In genomic region chrX:49627030-49627777, GRCh38 we compare ENCODE assay signal across 9 cellular contexts. TPM values are rescaled to one million over a fixed set of nuclear protein-coding genes. Genes with fewer than 3 reads are reported as not detected.
DNase-seq lines count a peak whose midpoint lies in the region; ATAC-seq and TF ChIP-seq lines count a peak whose summit lies in the region.
"Had no signal": no experiment of that assay in that cellular context is flagged by ENCODE, and none has a peak within 500 bp of the region (broad histone marks: within the 10 kb centered on the region; RNA-seq: fewer than 3 reads in every experiment).

No MANE protein-coding gene starts in this region.

- H3K4me3 ChIP-seq in AG10803 (ENCODE audit: low read length) (no peak overlapping the region), GM23338 (no peak overlapping the region), suprapubic skin (no peak overlapping the region), stomach (no peak overlapping the region)

- H3K9me3 Mint-ChIP-seq in GM23338, result peaks cover 42% of the 10 kb centered on the region
- peaks cover 0 to 3% (median 1%) of the 10 kb centered on the region in 6 donors for H3K9me3 Mint-ChIP-seq in immature natural killer cell
- H3K9me3 Mint-ChIP-seq in progenitor cell of endocrine pancreas (ENCODE audit: low read depth), result peaks cover 19% of the 10 kb centered on the region

- H3K9me2 ChIP-seq in GM23338 (ENCODE audit: insufficient read depth), result no peaks in the 10 kb centered on the region

- no peak for TF ChIP-seq EP300 in suprapubic skin (IDR thresholded peaks at IDR 0.05)
- no peak for TF ChIP-seq EP300 in stomach (IDR thresholded peaks at IDR 0.05)

- H3K27me3 ChIP-seq in GM23338 (ENCODE audit: insufficient read depth) (no peaks in the 10 kb centered on the region), suprapubic skin (no peaks in the 10 kb centered on the region), stomach (no peaks in the 10 kb centered on the region)

- TF ChIP-seq POLR2A in suprapubic skin (IDR thresholded peaks at IDR 0.05) (no peak), stomach (IDR thresholded peaks at IDR 0.05) (no peak)

- H3K36me3 ChIP-seq in GM23338 (ENCODE audit: insufficient read depth), result no peaks in the 10 kb centered on the region
- no peaks in the 10 kb centered on the region for H3K36me3 ChIP-seq in suprapubic skin
- H3K36me3 ChIP-seq in stomach, result no peaks in the 10 kb centered on the region

- no peak overlapping the region for H3K4me2 ChIP-seq in GM23338

- H3K4me3 Mint-ChIP-seq in GM23338 (no peak overlapping the region), immature natural killer cell (peak overlapping the region; percentile 37 to 74 (median 58)), progenitor cell of endocrine pancreas (ENCODE audit: low read depth) (no peak overlapping the region)

- no peak overlapping the region for H2AFZ ChIP-seq in GM23338

- H3K4me1 Mint-ChIP-seq in GM23338 (no peaks in the 10 kb centered on the region), immature natural killer cell (no peaks in the 10 kb centered on the region), progenitor cell of endocrine pancreas (ENCODE audit: low read depth) (no peaks in the 10 kb centered on the region)

- H3K27ac Mint-ChIP-seq in GM23338 (no peak overlapping the region), immature natural killer cell (no peak overlapping the region), progenitor cell of endocrine pancreas (no peak overlapping the region)

- intact Hi-C loops in stomach (cut with DNase I; ENCODE audit: low total_unique reads), result no loop called here

- no peaks in the 10 kb centered on the region for H4K20me1 ChIP-seq in GM23338 (replicated peaks; ENCODE audit: insufficient read depth)

- H3K27ac ChIP-seq in GM23338 (ENCODE audit: low read depth), result no peak overlapping the region
- no peak overlapping the region for H3K27ac ChIP-seq in suprapubic skin
- no peak overlapping the region for H3K27ac ChIP-seq in stomach

- H3K36me3 Mint-ChIP-seq in GM23338 (ENCODE audit: low read depth) (peaks cover 10% of the 10 kb centered on the region; the same call in 2 of the 3 replicates), immature natural killer cell (no peaks in the 10 kb centered on the region), progenitor cell of endocrine pancreas (ENCODE audit: insufficient read depth) (peaks cover 2% of the 10 kb centered on the region)

- 68% methylated on average over 36 of the region's 36 CpGs for whole genome bisulfite sequencing in suprapubic skin
- WGBS in stomach, 5 donors, result 30 to 80% (median 69%) methylated on average over 20 to 36 of the region's 36 CpGs

- H3F3A ChIP-seq in GM23338 (replicated peaks; ENCODE audit: low read depth), result no peaks in the 10 kb centered on the region

- H3K4me1 ChIP-seq in GM23338 (ENCODE audit: insufficient read depth) (no peaks in the 10 kb centered on the region), suprapubic skin (no peaks in the 10 kb centered on the region), stomach (no peaks in the 10 kb centered on the region)

- peak; percentile 48 for ATAC-seq in GM23338

- H3K9me3 ChIP-seq in suprapubic skin (no peaks in the 10 kb centered on the region), stomach (peaks cover 0 to 28% (median 13%) of the 10 kb centered on the region in 4 donors)

- H3K79me2 ChIP-seq in GM23338 (replicated peaks; ENCODE audit: insufficient read depth), result no peaks in the 10 kb centered on the region

- H3K27me3 Mint-ChIP-seq in GM23338 (ENCODE audit: insufficient read depth, low read depth, poor library complexity), result no peaks in the 10 kb centered on the region
- peaks cover 0 to 12% (median 4%) of the 10 kb centered on the region in 3 donors for H3K27me3 Mint-ChIP-seq in immature natural killer cell (ENCODE audit: low read depth in 3 of 3)
- no peaks in the 10 kb centered on the region for H3K27me3 Mint-ChIP-seq in progenitor cell of endocrine pancreas

- DNase-seq in AG10803 (ENCODE audit: low read depth), result peak; percentile 0
- peak; percentile 55 for DNase-seq in GM23338 (ENCODE audit: low spot score)
- DNase-seq in activated CD4-positive, alpha-beta T cell treated with anti-CD3 and anti-CD28 coated beads for 48 hours, result peak; percentile 45
- peak in 2 of 3 donors; percentile 6 to 11 for DNase-seq in immature natural killer cell
- no peak for DNase-seq in cortex of kidney (lab: John Stamatoyannopoulos, UW)
- no peak for DNase-seq in suprapubic skin (ENCODE audit: low spot score in 2 of 2)
- DNase-seq in progenitor cell of endocrine pancreas (ENCODE audit: low spot score, unreplicated experiment), result no peak
- DNase-seq in stomach, result no peak

- TF ChIP-seq CTCF in AG10803 (conservative IDR thresholded peaks at IDR 0.05; ENCODE audit: low read length) (no peak), GM23338 (conservative IDR thresholded peaks at IDR 0.05; ENCODE audit: low read depth in 2 of 2) (peak; percentile 41 to 51), suprapubic skin (IDR thresholded peaks at IDR 0.05) (no peak), progenitor cell of endocrine pancreas (IDR thresholded peaks at IDR 0.05; ENCODE audit: unreplicated experiment) (no peak), stomach (IDR thresholded peaks at IDR 0.05) (peak in 1 of 7 experiments; percentile 8)

TF ChIP-seq in GM23338, 12 proteins besides CTCF, POLR2A, EP300 and RAD21 (continues in another document):
- TF ChIP-seq EZH2phosphoT487 (IDR thresholded peaks at IDR 0.05; ENCODE audit: unreplicated experiment), result no peak
- no peak for TF ChIP-seq CREB1 (CRISPR knock-in tag; IDR thresholded peaks at IDR 0.05; ENCODE audit: low read depth)
- TF ChIP-seq REST (IDR thresholded peaks at IDR 0.05; ENCODE audit: unreplicated experiment), result no peak
- TF ChIP-seq ZNF331 (CRISPR knock-in tag; IDR thresholded peaks at IDR 0.05; ENCODE audit: low read depth), result no peak
- TF ChIP-seq NANOG (IDR thresholded peaks at IDR 0.05; ENCODE audit: borderline replicate concordance), result no peak
- no peak for TF ChIP-seq EZH2 (IDR thresholded peaks at IDR 0.05; ENCODE audit: low read depth, unreplicated experiment)

RNA-seq across cellular contexts. Expression of gene GAGE1, which starts 28.4 kb away (rescaled TPM):
- not detected in 2 replicates for total RNA-seq in GM23338 (2014; rRNA removed; shearing (Covaris generic))
- 0.68 TPM in 1 of 2 replicates, not detected in the other for polyA plus RNA-seq in GM23338 (2016; fragmentation: Nextera tagmentation; extraction: Ambion mirVana)
- not detected for polyA plus RNA-seq in immature natural killer cell
- total RNA-seq in suprapubic skin, result not detected
- total RNA-seq in progenitor cell of endocrine pancreas, result not detected in 2 replicates
- total RNA-seq in stomach, result not detected
- not detected for polyA plus RNA-seq in stomach
- total RNA-seq: T-helper 1 cell treated with Interleukin-12 subunit alpha and Interleukin-12 subunit beta and Interleukin-4 antibody, amounts not matched to agents 30 ng/mL and 1 ng/mL, for 36 hours had no signal

RNA-seq across cellular contexts. Expression of gene GAGE2A, which starts 37.9 kb away (rescaled TPM):
- total RNA-seq in GM23338 (2014; rRNA removed; shearing (Covaris generic)), result not detected in 2 replicates
- polyA plus RNA-seq in GM23338 (2016; fragmentation: Nextera tagmentation; extraction: Ambion mirVana), result 0.63 TPM in 1 of 2 replicates, not detected in the other
- polyA plus RNA-seq in immature natural killer cell, result not detected
- total RNA-seq in suprapubic skin, result not detected
- not detected in 2 replicates for total RNA-seq in progenitor cell of endocrine pancreas
- not detected for total RNA-seq in stomach
- not detected for polyA plus RNA-seq in stomach
- total RNA-seq: T-helper 1 cell treated with Interleukin-12 subunit alpha and Interleukin-12 subunit beta and Interleukin-4 antibody, amounts not matched to agents 30 ng/mL and 1 ng/mL, for 36 hours had no signal

RNA-seq across cellular contexts. Expression of gene GAGE12H, which starts 47.5 kb away (rescaled TPM):
- not detected in 2 replicates for total RNA-seq in GM23338 (2014; rRNA removed; shearing (Covaris generic))
- polyA plus RNA-seq in GM23338 (2016; fragmentation: Nextera tagmentation; extraction: Ambion mirVana), result not detected in 2 replicates
- polyA plus RNA-seq in immature natural killer cell, result not detected
- total RNA-seq in suprapubic skin, result not detected
- not detected in 2 replicates for total RNA-seq in progenitor cell of endocrine pancreas
- total RNA-seq in stomach, result not detected
- not detected for polyA plus RNA-seq in stomach
- total RNA-seq: T-helper 1 cell treated with Interleukin-12 subunit alpha and Interleukin-12 subunit beta and Interleukin-4 antibody, amounts not matched to agents 30 ng/mL and 1 ng/mL, for 36 hours had no signal

RNA-seq across cellular contexts. Expression of gene GAGE12G, which starts 57.0 kb away (rescaled TPM):
- total RNA-seq in GM23338 (2014; rRNA removed; shearing (Covaris generic)), result not detected in 2 replicates
- polyA plus RNA-seq in GM23338 (2016; fragmentation: Nextera tagmentation; extraction: Ambion mirVana) (not detected in 2 replicates), immature natural killer cell (not detected), stomach (not detected)
- total RNA-seq in suprapubic skin (not detected), progenitor cell of endocrine pancreas (not detected in 2 replicates), stomach (not detected)
- total RNA-seq: T-helper 1 cell treated with Interleukin-12 subunit alpha and Interleukin-12 subunit beta and Interleukin-4 antibody, amounts not matched to agents 30 ng/mL and 1 ng/mL, for 36 hours had no signal

Comparison
In these comparisons a context has a peak if more than half of its experiments do, and no peak if none do; other contexts are left out.
1. DNase-seq: peak in AG10803 (single experiment), GM23338 (single experiment), activated CD4-positive, alpha-beta T cell treated with anti-CD3 and anti-CD28 coated beads for 48 hours (single experiment) and immature natural killer cell (2 of 3); none in cortex of kidney (single experiment), suprapubic skin (0 of 2), progenitor cell of endocrine pancreas (single experiment) and stomach (single experiment).
2. CTCF ChIP-seq: peak in GM23338 (2 of 2); none in AG10803 (single experiment), suprapubic skin (0 of 2) and progenitor cell of endocrine pancreas (single experiment).
3. H3K4me3 Mint-ChIP-seq: peak in immature natural killer cell (5 of 5); none in GM23338 (single experiment) and progenitor cell of endocrine pancreas (single experiment).